ENCODE assay signal across 1 cellular context in the genomic region with DNA sequence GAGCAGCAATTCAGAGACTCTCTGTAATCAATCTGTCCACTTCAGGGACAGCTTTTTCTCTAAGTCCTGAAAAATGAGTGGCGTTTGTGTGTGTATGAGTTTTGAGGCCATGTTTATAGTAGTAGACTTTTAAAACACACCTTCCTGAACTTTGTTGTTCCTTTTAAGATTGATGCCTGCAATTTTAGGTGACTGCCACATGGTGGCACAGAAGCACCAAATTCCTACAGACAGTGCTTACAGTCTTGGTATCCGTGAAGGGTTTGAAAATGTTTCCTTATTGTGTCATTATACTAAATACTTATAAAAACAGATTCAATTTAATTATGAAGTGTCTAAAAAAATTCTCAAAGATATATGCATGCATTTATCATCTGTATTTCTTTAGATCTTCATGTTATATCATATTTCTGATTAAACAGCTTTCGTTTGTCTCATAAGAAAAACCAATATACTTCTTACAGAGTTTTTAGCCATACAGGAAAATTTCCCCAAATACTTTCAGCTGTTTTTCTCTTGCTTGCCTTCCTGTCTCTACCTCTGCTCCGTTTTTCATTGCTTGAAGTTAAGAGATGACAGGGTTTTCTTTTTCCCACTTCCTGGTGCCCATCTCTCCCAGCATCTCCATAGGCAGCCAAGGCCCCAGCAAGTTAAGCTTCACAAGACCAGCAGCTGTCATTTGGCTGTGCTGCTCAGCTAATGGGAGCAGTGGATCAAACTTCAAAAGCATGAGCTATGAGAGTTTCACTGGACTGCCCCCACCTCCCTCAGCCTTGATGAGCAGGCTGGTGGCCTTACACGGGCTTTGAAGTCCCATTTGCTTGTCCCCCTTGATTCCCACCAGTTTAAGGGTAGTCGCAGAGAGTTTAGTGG.
A peak's percentile ranks its signal among the peaks of the same experiment; 100 is the strongest.
TF ChIP-seq lines count a peak whose summit lies in the region.

No MANE protein-coding gene starts in this region.

TF ChIP-seq in K562, 482 proteins besides CTCF, POLR2A, EP300 and RAD21 (continued from another document):
- TF ChIP-seq, protein P1, sequence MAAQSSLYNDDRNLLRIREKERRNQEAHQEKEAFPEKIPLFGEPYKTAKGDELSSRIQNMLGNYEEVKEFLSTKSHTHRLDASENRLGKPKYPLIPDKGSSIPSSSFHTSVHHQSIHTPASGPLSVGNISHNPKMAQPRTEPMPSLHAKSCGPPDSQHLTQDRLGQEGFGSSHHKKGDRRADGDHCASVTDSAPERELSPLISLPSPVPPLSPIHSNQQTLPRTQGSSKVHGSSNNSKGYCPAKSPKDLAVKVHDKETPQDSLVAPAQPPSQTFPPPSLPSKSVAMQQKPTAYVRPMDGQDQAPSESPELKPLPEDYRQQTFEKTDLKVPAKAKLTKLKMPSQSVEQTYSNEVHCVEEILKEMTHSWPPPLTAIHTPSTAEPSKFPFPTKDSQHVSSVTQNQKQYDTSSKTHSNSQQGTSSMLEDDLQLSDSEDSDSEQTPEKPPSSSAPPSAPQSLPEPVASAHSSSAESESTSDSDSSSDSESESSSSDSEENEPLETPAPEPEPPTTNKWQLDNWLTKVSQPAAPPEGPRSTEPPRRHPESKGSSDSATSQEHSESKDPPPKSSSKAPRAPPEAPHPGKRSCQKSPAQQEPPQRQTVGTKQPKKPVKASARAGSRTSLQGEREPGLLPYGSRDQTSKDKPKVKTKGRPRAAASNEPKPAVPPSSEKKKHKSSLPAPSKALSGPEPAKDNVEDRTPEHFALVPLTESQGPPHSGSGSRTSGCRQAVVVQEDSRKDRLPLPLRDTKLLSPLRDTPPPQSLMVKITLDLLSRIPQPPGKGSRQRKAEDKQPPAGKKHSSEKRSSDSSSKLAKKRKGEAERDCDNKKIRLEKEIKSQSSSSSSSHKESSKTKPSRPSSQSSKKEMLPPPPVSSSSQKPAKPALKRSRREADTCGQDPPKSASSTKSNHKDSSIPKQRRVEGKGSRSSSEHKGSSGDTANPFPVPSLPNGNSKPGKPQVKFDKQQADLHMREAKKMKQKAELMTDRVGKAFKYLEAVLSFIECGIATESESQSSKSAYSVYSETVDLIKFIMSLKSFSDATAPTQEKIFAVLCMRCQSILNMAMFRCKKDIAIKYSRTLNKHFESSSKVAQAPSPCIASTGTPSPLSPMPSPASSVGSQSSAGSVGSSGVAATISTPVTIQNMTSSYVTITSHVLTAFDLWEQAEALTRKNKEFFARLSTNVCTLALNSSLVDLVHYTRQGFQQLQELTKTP (IDR thresholded peaks at IDR 0.05; ENCODE audit: low read depth in 1 of 2, partially characterized antibody in 2 of 2), result no peak
- TF ChIP-seq SMC3 (conservative IDR thresholded peaks at IDR 0.05; ENCODE audit: insufficient read depth, low read depth, low read length) (0 out of 2 replicates have a peak, but pooled peaks have one; percentile 14), ZNF311 (CRISPR knock-in tag; IDR thresholded peaks at IDR 0.05) (no peak)
- TF ChIP-seq, protein P2, sequence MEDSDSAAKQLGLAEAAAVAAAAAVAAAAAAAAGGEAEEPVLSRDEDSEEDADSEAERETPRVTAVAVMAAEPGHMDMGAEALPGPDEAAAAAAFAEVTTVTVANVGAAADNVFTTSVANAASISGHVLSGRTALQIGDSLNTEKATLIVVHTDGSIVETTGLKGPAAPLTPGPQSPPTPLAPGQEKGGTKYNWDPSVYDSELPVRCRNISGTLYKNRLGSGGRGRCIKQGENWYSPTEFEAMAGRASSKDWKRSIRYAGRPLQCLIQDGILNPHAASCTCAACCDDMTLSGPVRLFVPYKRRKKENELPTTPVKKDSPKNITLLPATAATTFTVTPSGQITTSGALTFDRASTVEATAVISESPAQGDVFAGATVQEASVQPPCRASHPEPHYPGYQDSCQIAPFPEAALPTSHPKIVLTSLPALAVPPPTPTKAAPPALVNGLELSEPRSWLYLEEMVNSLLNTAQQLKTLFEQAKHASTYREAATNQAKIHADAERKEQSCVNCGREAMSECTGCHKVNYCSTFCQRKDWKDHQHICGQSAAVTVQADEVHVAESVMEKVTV (CRISPR knock-in tag; IDR thresholded peaks at IDR 0.05), result 0 out of 2 replicates have a peak, but pooled peaks have one; percentile 37
TF ChIP-seq in K562: peak in this region for 2.
